In the genomic region with DNA sequence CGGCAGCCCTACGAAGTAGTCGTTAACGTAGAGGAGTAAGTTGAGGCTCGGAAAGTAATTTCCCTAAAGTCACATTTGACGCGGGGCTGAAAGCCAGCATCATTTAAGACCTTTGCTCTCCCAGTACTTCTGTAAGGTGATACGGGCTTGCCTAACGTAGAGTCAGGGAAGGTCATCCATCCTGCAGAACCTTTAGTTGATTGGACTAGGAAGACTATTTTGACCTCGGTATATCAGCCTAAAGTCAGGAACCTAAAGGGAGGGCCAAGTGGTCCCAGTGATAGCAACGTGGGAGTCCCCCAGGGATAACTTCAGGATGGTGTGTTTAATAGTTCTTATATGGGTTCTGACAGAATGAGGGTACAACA, we compare ENCODE assay signal across 8 cellular contexts. TPM values are rescaled to one million over a fixed set of nuclear protein-coding genes. Genes with fewer than 3 reads are reported as not detected.
DNase-seq lines count a peak whose midpoint lies in the region; ATAC-seq and TF ChIP-seq lines count a peak whose summit lies in the region.

No MANE protein-coding gene starts in this region.

- peaks cover 0 to 13% of the 10 kb centered on the region in 2 donors for H3K36me3 ChIP-seq in body of pancreas (replicated peaks in 1 of 2; ENCODE audit: insufficient read depth in 1 of 2, low read depth in 2 of 2)
- peaks cover 39% of the 10 kb centered on the region for H3K36me3 ChIP-seq in lower lobe of right lung

- H3K9me3 ChIP-seq in body of pancreas (no peaks in the 10 kb centered on the region), lower lobe of right lung (no peaks in the 10 kb centered on the region)

- peak overlapping the region; percentile 65 to 83 (median 80) for H3K27ac ChIP-seq in body of pancreas
- peak overlapping the region; percentile 90 for H3K27ac ChIP-seq in lower lobe of right lung

- peak overlapping the region; percentile 75 to 80 for H3K4me3 ChIP-seq in body of pancreas
- peak overlapping the region; percentile 85 for H3K4me3 ChIP-seq in lower lobe of right lung

- H3K4me1 ChIP-seq in body of pancreas (peaks cover 21% of the 10 kb centered on the region), lower lobe of right lung (peaks cover 22% of the 10 kb centered on the region)

- DNase-seq in activated naive CD4-positive, alpha-beta T cell treated with anti-CD3 and anti-CD28 coated beads for 36 hours = no peak
- no peak for DNase-seq in activated naive CD4-positive, alpha-beta T cell (lab: John Stamatoyannopoulos, UW)
- peak in 1 of 4 donors; percentile 14 for DNase-seq in body of pancreas
- DNase-seq in lower lobe of right lung = no peak
- no peak for DNase-seq in type B pancreatic cell (ENCODE audit: extremely low spot score, unreplicated experiment)
- no peak for DNase-seq in DMS79 (lab: John Stamatoyannopoulos, UW)
- DNase-seq in SHP77 (lab: John Stamatoyannopoulos, UW) = no peak

- WGBS in body of pancreas, 2 donors = 0% methylated on average over 3 to 11 of the region's 11 CpGs

- no peaks in the 10 kb centered on the region for H3K9me3 Mint-ChIP-seq in activated naive CD4-positive, alpha-beta T cell treated with anti-CD3 and anti-CD28 coated beads for 36 hours
- H3K9me3 Mint-ChIP-seq in type B pancreatic cell = no peaks in the 10 kb centered on the region

- H3K4me1 Mint-ChIP-seq in activated naive CD4-positive, alpha-beta T cell treated with anti-CD3 and anti-CD28 coated beads for 36 hours (ENCODE audit: low read depth) = peaks cover 36% of the 10 kb centered on the region
- H3K4me1 Mint-ChIP-seq in type B pancreatic cell (ENCODE audit: unreplicated experiment) = peaks cover 20% of the 10 kb centered on the region

- ATAC-seq in body of pancreas = no peak
- ATAC-seq in lower lobe of right lung = no peak
- no peak for ATAC-seq in GM18868 (IDR thresholded peaks at IDR 0.05; ENCODE audit: unreplicated experiment)

- peak overlapping the region; percentile 92 for H3K27ac Mint-ChIP-seq in activated naive CD4-positive, alpha-beta T cell treated with anti-CD3 and anti-CD28 coated beads for 36 hours
- H3K27ac Mint-ChIP-seq in type B pancreatic cell = peak overlapping the region; percentile 99

- TF ChIP-seq CTCF in body of pancreas (IDR thresholded peaks at IDR 0.05) (no peak), lower lobe of right lung (IDR thresholded peaks at IDR 0.05) (no peak), type B pancreatic cell (conservative IDR thresholded peaks at IDR 0.05) (no peak)

- CTCF ChIA-PET in activated naive CD4-positive, alpha-beta T cell treated with anti-CD3 and anti-CD28 coated beads for 36 hours (lab: Charles Lee) = interaction anchor here (0.5 kb wide), 1 partner anchor 201 kb away, joined by 3 read pairs; no protein-coding TSS in a partner anchor

- peak overlapping the region; percentile 96 for H3K4me3 Mint-ChIP-seq in activated naive CD4-positive, alpha-beta T cell treated with anti-CD3 and anti-CD28 coated beads for 36 hours
- H3K4me3 Mint-ChIP-seq in type B pancreatic cell = peak overlapping the region; percentile 94

- intact Hi-C loops in activated naive CD4-positive, alpha-beta T cell treated with anti-CD3 and anti-CD28 coated beads for 36 hours (cut with micrococcal nuclease) = loop anchor here (5.0 kb wide), 2 partner anchors 271 to 434 kb away; partner anchors contain the start of gene EXOSC2
- intact Hi-C loops in body of pancreas (cut with DNase I) = no loop called here
- intact Hi-C loops in lower lobe of right lung (cut with DNase I) = no loop called here

- H3K27me3 ChIP-seq in body of pancreas = no peaks in the 10 kb centered on the region
- no peaks in the 10 kb centered on the region for H3K27me3 ChIP-seq in lower lobe of right lung (ENCODE audit: low read depth)

- TF ChIP-seq POLR2A in body of pancreas (IDR thresholded peaks at IDR 0.05) = no peak

- no peaks in the 10 kb centered on the region for H3K27me3 Mint-ChIP-seq in activated naive CD4-positive, alpha-beta T cell treated with anti-CD3 and anti-CD28 coated beads for 36 hours (ENCODE audit: low read depth)
- H3K27me3 Mint-ChIP-seq in type B pancreatic cell = no peaks in the 10 kb centered on the region

- peaks cover 30% of the 10 kb centered on the region for H3K36me3 Mint-ChIP-seq in activated naive CD4-positive, alpha-beta T cell treated with anti-CD3 and anti-CD28 coated beads for 36 hours (ENCODE audit: low read depth)
- H3K36me3 Mint-ChIP-seq in type B pancreatic cell = peaks cover 21% of the 10 kb centered on the region

RNA-seq across cellular contexts. Expression of gene NUP214, which starts 0.7 kb away (rescaled TPM):
- 10 to 100 TPM; 40.2 to 41.1 TPM for total RNA-seq in activated naive CD4-positive, alpha-beta T cell treated with anti-CD3 and anti-CD28 coated beads for 36 hours
- total RNA-seq in body of pancreas (10 to 100 TPM; 24.7 to 29.6 TPM), lower lobe of right lung (61.4 TPM), type B pancreatic cell (ENCODE audit: low replicate concordance) (51.0 and 67.1 TPM in 2 replicates)

RNA-seq across cellular contexts. Expression of gene AIF1L, which starts 29.7 kb away (rescaled TPM):
- total RNA-seq in activated naive CD4-positive, alpha-beta T cell treated with anti-CD3 and anti-CD28 coated beads for 36 hours = 1 to 10 TPM; 1.4 to 1.8 TPM
- total RNA-seq in body of pancreas = 10 to 100 TPM in 1 of 2 donors, 1 to 10 TPM in 1; 4.9 to 11.5 TPM
- 16.0 TPM for total RNA-seq in lower lobe of right lung
- total RNA-seq in type B pancreatic cell (ENCODE audit: low replicate concordance) = 44.1 and 50.3 TPM in 2 replicates
